In the genomic region with DNA sequence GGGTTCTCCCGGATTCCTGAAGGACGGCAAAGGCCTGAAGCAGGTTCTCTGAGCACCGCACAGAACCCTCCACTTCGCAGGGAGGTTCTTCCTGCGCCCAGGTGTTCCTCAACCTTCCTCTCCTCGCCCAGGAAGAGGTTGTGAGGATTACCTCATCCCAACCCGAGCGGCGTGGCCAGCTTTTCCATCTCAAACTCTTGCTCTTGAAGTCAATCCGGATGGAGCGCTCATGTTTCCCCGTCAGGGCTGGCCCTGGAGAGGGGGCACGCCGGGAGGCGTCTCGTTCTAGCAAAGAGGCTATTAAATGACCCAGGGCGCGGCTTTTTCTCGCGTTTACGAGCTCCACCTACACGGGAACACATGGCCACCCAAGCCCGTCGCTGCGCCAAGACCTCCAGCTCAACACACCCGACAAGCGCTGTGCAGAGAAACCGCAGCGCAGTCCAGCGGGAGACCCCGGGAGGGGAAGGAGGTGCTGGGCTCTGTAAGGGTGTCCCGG, we compare ENCODE assay signal across 2 cellular contexts.
TF ChIP-seq lines count a peak whose summit lies in the region.

No MANE protein-coding gene starts in this region.

TF ChIP-seq in HEK293, 187 proteins besides CTCF, POLR2A, EP300 and RAD21 (continued from another document and continues in another):
- TF ChIP-seq, protein P1, sequence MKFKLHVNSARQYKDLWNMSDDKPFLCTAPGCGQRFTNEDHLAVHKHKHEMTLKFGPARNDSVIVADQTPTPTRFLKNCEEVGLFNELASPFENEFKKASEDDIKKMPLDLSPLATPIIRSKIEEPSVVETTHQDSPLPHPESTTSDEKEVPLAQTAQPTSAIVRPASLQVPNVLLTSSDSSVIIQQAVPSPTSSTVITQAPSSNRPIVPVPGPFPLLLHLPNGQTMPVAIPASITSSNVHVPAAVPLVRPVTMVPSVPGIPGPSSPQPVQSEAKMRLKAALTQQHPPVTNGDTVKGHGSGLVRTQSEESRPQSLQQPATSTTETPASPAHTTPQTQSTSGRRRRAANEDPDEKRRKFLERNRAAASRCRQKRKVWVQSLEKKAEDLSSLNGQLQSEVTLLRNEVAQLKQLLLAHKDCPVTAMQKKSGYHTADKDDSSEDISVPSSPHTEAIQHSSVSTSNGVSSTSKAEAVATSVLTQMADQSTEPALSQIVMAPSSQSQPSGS (tag by site-specific recombination; IDR thresholded peaks at IDR 0.05; ENCODE audit: low read depth), result no peak
- TF ChIP-seq ZNF785 (tag by site-specific recombination; IDR thresholded peaks at IDR 0.05), result no peak
- TF ChIP-seq ZNF433 (tag by site-specific recombination; IDR thresholded peaks at IDR 0.05; ENCODE audit: low read depth), result no peak
- TF ChIP-seq ZNF624 (tag by site-specific recombination; IDR thresholded peaks at IDR 0.05), result no peak
- peak; percentile 91 for TF ChIP-seq ZIC2 (tag by site-specific recombination; IDR thresholded peaks at IDR 0.05)
- TF ChIP-seq, protein P2, sequence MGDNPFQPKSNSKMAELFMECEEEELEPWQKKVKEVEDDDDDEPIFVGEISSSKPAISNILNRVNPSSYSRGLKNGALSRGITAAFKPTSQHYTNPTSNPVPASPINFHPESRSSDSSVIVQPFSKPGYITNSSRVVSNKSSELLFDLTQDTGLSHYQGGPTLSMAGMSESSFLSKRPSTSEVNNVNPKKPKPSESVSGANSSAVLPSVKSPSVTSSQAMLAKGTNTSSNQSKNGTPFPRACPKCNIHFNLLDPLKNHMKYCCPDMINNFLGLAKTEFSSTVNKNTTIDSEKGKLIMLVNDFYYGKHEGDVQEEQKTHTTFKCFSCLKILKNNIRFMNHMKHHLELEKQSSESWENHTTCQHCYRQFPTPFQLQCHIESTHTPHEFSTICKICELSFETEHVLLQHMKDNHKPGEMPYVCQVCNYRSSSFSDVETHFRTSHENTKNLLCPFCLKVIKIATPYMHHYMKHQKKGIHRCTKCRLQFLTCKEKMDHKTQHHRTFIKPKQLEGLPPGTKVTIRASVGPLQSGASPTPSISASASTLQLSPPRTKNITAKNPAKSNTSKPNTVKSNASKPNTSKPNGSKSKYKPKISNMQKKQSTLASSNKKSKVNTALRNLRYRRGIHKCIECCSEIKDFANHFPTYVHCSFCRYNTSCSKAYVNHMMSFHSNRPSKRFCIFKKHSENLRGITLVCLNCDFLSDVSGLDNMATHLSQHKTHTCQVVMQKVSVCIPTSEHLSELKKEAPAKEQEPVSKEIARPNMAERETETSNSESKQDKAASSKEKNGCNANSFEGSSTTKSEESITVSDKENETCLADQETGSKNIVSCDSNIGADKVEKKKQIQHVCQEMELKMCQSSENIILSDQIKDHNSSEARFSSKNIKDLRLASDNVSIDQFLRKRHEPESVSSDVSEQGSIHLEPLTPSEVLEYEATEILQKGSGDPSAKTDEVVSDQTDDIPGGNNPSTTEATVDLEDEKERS (tag by site-specific recombination; IDR thresholded peaks at IDR 0.05), result no peak
- TF ChIP-seq ZNF121 (tag by site-specific recombination; IDR thresholded peaks at IDR 0.05), result no peak
- TF ChIP-seq, protein P3, sequence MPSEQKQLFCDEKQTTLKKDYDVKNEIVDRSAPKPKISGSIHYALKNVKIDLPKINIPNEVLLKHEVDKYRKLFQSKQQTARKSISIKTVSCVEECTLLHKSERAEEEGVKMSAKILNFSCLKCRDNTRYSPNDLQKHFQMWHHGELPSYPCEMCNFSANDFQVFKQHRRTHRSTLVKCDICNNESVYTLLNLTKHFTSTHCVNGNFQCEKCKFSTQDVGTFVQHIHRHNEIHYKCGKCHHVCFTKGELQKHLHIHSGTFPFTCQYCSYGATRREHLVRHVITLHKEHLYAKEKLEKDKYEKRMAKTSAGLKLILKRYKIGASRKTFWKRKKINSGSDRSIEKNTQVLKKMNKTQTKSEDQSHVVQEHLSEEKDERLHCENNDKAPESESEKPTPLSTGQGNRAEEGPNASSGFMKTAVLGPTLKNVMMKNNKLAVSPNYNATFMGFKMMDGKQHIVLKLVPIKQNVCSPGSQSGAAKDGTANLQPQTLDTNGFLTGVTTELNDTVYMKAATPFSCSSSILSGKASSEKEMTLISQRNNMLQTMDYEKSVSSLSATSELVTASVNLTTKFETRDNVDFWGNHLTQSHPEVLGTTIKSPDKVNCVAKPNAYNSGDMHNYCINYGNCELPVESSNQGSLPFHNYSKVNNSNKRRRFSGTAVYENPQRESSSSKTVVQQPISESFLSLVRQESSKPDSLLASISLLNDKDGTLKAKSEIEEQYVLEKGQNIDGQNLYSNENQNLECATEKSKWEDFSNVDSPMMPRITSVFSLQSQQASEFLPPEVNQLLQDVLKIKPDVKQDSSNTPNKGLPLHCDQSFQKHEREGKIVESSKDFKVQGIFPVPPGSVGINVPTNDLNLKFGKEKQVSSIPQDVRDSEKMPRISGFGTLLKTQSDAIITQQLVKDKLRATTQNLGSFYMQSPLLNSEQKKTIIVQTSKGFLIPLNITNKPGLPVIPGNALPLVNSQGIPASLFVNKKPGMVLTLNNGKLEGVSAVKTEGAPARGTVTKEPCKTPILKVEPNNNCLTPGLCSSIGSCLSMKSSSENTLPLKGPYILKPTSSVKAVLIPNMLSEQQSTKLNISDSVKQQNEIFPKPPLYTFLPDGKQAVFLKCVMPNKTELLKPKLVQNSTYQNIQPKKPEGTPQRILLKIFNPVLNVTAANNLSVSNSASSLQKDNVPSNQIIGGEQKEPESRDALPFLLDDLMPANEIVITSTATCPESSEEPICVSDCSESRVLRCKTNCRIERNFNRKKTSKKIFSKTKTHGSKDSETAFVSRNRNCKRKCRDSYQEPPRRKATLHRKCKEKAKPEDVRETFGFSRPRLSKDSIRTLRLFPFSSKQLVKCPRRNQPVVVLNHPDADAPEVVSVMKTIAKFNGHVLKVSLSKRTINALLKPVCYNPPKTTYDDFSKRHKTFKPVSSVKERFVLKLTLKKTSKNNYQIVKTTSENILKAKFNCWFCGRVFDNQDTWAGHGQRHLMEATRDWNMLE (tag by site-specific recombination; conservative IDR thresholded peaks at IDR 0.05; ENCODE audit: low read depth), result no peak
- no peak for TF ChIP-seq ZNF585B (tag by site-specific recombination; IDR thresholded peaks at IDR 0.05)
- TF ChIP-seq, protein P4, sequence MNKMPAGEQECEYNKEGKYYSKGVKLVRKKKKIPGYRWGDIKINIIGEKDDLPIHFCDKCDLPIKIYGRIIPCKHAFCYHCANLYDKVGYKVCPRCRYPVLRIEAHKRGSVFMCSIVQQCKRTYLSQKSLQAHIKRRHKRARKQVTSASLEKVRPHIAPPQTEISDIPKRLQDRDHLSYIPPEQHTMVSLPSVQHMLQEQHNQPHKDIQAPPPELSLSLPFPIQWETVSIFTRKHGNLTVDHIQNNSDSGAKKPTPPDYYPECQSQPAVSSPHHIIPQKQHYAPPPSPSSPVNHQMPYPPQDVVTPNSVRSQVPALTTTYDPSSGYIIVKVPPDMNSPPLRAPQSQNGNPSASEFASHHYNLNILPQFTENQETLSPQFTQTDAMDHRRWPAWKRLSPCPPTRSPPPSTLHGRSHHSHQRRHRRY (tag by site-specific recombination; IDR thresholded peaks at IDR 0.05), result no peak
- no peak for TF ChIP-seq ZNF701 (tag by site-specific recombination; IDR thresholded peaks at IDR 0.05)
- TF ChIP-seq ZNF658 (tag by site-specific recombination; IDR thresholded peaks at IDR 0.05), result no peak
- TF ChIP-seq ZFP41 (tag by site-specific recombination; IDR thresholded peaks at IDR 0.05; ENCODE audit: borderline replicate concordance), result no peak
- TF ChIP-seq ZNF623 (tag by site-specific recombination; IDR thresholded peaks at IDR 0.05), result 0 out of 2 replicates have a peak, but pooled peaks have one; percentile 15
- no peak for TF ChIP-seq ZNF426 (tag by site-specific recombination; IDR thresholded peaks at IDR 0.05)
- no peak for TF ChIP-seq ZNF48 (tag by site-specific recombination; IDR thresholded peaks at IDR 0.05)
- TF ChIP-seq ZNF660 (tag by site-specific recombination; IDR thresholded peaks at IDR 0.05), result no peak
- TF ChIP-seq ZNF37A (tag by site-specific recombination; IDR thresholded peaks at IDR 0.05), result no peak

TF ChIP-seq in HepG2, 621 proteins besides CTCF, POLR2A, EP300 and RAD21 (continued from another document and continues in another):
- TF ChIP-seq, protein P5, sequence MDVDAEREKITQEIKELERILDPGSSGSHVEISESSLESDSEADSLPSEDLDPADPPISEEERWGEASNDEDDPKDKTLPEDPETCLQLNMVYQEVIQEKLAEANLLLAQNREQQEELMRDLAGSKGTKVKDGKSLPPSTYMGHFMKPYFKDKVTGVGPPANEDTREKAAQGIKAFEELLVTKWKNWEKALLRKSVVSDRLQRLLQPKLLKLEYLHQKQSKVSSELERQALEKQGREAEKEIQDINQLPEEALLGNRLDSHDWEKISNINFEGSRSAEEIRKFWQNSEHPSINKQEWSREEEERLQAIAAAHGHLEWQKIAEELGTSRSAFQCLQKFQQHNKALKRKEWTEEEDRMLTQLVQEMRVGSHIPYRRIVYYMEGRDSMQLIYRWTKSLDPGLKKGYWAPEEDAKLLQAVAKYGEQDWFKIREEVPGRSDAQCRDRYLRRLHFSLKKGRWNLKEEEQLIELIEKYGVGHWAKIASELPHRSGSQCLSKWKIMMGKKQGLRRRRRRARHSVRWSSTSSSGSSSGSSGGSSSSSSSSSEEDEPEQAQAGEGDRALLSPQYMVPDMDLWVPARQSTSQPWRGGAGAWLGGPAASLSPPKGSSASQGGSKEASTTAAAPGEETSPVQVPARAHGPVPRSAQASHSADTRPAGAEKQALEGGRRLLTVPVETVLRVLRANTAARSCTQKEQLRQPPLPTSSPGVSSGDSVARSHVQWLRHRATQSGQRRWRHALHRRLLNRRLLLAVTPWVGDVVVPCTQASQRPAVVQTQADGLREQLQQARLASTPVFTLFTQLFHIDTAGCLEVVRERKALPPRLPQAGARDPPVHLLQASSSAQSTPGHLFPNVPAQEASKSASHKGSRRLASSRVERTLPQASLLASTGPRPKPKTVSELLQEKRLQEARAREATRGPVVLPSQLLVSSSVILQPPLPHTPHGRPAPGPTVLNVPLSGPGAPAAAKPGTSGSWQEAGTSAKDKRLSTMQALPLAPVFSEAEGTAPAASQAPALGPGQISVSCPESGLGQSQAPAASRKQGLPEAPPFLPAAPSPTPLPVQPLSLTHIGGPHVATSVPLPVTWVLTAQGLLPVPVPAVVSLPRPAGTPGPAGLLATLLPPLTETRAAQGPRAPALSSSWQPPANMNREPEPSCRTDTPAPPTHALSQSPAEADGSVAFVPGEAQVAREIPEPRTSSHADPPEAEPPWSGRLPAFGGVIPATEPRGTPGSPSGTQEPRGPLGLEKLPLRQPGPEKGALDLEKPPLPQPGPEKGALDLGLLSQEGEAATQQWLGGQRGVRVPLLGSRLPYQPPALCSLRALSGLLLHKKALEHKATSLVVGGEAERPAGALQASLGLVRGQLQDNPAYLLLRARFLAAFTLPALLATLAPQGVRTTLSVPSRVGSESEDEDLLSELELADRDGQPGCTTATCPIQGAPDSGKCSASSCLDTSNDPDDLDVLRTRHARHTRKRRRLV (CRISPR knock-in tag; IDR thresholded peaks at IDR 0.05), result no peak
- no peak for TF ChIP-seq ZNF792 (CRISPR knock-in tag; IDR thresholded peaks at IDR 0.05)
- peak; percentile 74; the same call in 1 of the 2 replicates for TF ChIP-seq ZNF124 (CRISPR knock-in tag; IDR thresholded peaks at IDR 0.05)
- TF ChIP-seq, protein P6, sequence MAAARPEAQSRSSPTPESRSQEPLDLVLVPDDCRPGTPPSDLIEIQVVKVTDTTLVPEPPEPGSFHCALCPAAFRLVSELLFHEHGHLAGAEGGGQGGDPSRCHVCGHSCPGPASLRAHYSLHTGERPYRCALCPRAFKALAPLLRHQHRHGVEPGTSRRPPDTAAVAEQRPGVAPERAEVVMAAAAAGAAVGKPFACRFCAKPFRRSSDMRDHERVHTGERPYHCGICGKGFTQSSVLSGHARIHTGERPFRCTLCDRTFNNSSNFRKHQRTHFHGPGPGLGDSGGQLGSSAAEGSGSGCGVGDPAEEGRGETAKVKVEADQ (CRISPR knock-in tag; IDR thresholded peaks at IDR 0.05; ENCODE audit: borderline replicate concordance), result no peak
- TF ChIP-seq NCOR1 (IDR thresholded peaks at IDR 0.05; ENCODE audit: borderline replicate concordance, low read length), result no peak
- TF ChIP-seq ZNF296 (CRISPR knock-in tag; conservative IDR thresholded peaks at IDR 0.05), result peak; percentile 75; the same call in 1 of the 2 replicates
- TF ChIP-seq, protein P7, sequence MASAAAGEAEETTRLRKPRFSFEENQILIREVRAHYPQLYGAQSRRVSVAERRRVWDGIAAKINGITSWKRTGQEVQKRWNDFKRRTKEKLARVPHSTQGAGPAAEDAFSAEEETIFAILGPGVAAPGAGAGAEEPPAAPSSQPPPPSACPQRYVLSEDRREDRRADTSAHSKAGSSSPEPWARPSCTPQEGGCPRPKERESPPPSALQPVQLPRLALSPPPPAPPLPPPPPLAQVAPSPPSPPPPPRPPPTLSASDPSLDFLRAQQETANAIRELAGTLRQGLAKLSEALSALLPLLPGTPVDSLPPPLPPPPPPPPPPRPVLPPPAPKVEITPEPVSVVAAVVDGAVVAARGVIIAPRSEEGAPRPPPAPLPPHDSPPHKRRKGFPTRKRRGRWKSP (CRISPR knock-in tag; IDR thresholded peaks at IDR 0.05), result peak; percentile 45; the same call in 1 of the 2 replicates
- TF ChIP-seq TP53 (CRISPR knock-in tag; conservative IDR thresholded peaks at IDR 0.05), result no peak
- TF ChIP-seq WIZ (CRISPR knock-in tag; IDR thresholded peaks at IDR 0.05), result peak; percentile 34; the same call in 1 of the 2 replicates
- TF ChIP-seq SKI (IDR thresholded peaks at IDR 0.05; ENCODE audit: partially characterized antibody), result no peak
- no peak for TF ChIP-seq HOXA7 (CRISPR knock-in tag; IDR thresholded peaks at IDR 0.05)
- TF ChIP-seq HIVEP1 (CRISPR knock-in tag; IDR thresholded peaks at IDR 0.05), result peak; percentile 47; the same call in 1 of the 2 replicates
- TF ChIP-seq ZNF724P (CRISPR knock-in tag; IDR thresholded peaks at IDR 0.05; ENCODE audit: borderline replicate concordance), result peak; percentile 70; the same call in 1 of the 2 replicates
- TF ChIP-seq FOXK1 (CRISPR knock-in tag; IDR thresholded peaks at IDR 0.05; ENCODE audit: borderline replicate concordance, low read depth), result no peak; the same call in 1 of the 2 replicates
- peak; percentile 62; the same call in 1 of the 2 replicates for TF ChIP-seq HNRNPL (IDR thresholded peaks at IDR 0.05; ENCODE audit: low read depth, low read length)
- TF ChIP-seq, protein P8, sequence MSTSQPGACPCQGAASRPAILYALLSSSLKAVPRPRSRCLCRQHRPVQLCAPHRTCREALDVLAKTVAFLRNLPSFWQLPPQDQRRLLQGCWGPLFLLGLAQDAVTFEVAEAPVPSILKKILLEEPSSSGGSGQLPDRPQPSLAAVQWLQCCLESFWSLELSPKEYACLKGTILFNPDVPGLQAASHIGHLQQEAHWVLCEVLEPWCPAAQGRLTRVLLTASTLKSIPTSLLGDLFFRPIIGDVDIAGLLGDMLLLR (CRISPR knock-in tag; IDR thresholded peaks at IDR 0.05), result peak; percentile 83
- no peak for TF ChIP-seq KLF11 (CRISPR knock-in tag; IDR thresholded peaks at IDR 0.05)
- TF ChIP-seq ZFX (CRISPR knock-in tag; IDR thresholded peaks at IDR 0.05; ENCODE audit: low read depth), result peak; percentile 68
- no peak for TF ChIP-seq AKAP8 (CRISPR knock-in tag; IDR thresholded peaks at IDR 0.05)
- TF ChIP-seq ZNF619 (CRISPR knock-in tag; IDR thresholded peaks at IDR 0.05), result peak; percentile 58; the same call in 1 of the 2 replicates
- TF ChIP-seq AGO2 (optimal IDR thresholded peaks at IDR 0.05; ENCODE audit: low read depth, low read length), result no peak
